9 cellular contexts compared by ENCODE assay signal in genomic region chr9:112331676-112331955, GRCh38. TPM values are rescaled to one million over a fixed set of nuclear protein-coding genes. Genes with fewer than 3 reads are reported as not detected.
DNase-seq lines count a peak whose midpoint lies in the region; TF ChIP-seq lines count a peak whose summit lies in the region.
"Had no signal": no experiment of that assay in that cellular context is flagged by ENCODE, and none has a peak within 500 bp of the region (broad histone marks: within the 10 kb centered on the region; RNA-seq: fewer than 3 reads in every experiment).

No MANE protein-coding gene starts in this region.

- H2AFZ ChIP-seq in neural progenitor cell (replicated peaks): no peak overlapping the region

- TF ChIP-seq CTCF in NB4 (IDR thresholded peaks at IDR 0.05; ENCODE audit: low read depth, low read length) (no peak), colonic mucosa (IDR thresholded peaks at IDR 0.05) (no peak), neural progenitor cell (IDR thresholded peaks at IDR 0.05) (no peak)

- peaks cover 37% of the 10 kb centered on the region for H4K20me1 ChIP-seq in neural progenitor cell (ENCODE audit: low read depth)

- no peak overlapping the region for H3K27ac Mint-ChIP-seq in neural progenitor cell

- TF ChIP-seq POLR2A in NB4 (IDR thresholded peaks at IDR 0.05; ENCODE audit: extremely low read depth, insufficient read length): no peak

- intact Hi-C loops in colonic mucosa (cut with DNase I): loop anchor here (10.0 kb wide), 1 partner anchor 157 kb away; the partner anchor contains the start of gene SUSD1

- H3K9me3 ChIP-seq in colonic mucosa: no peaks in the 10 kb centered on the region
- H3K9me3 ChIP-seq in neural progenitor cell (ENCODE audit: low read depth): no peaks in the 10 kb centered on the region

- peak overlapping the region in 1 of 2 donors; percentile 86 for H3K9ac ChIP-seq in colonic mucosa (ENCODE audit: low read depth in 2 of 2, low read length in 2 of 2)
- peak overlapping the region; percentile 51 for H3K9ac ChIP-seq in neural progenitor cell

- H3K27me3 Mint-ChIP-seq in neural progenitor cell (ENCODE audit: insufficient read depth, low read depth): peaks cover 4% of the 10 kb centered on the region

- DNase-seq in ELR (ENCODE audit: low read depth) (peak; percentile 14), NB4 (ENCODE audit: low read depth) (no peak), colonic mucosa (no peak), neural progenitor cell (ENCODE audit: low spot score) (no peak), DMS114 treated with DMSO at 0.1 percent for 48 hours (lab: John Stamatoyannopoulos, UW; ENCODE audit: unreplicated experiment) (no peak), NCI-H146 (lab: John Stamatoyannopoulos, UW) (no peak)
- DNase-seq in activated CD4-positive, alpha-beta T cell treated with anti-CD3 and anti-CD28 coated beads, Interleukin-2, amount 50 U/mL, for 4 hours: no peak
- no peak for DNase-seq in stimulated activated naive CD4-positive, alpha-beta T cell (lab: John Stamatoyannopoulos, UW)
- DNase-seq: midbrain had no signal

- peaks cover 17% of the 10 kb centered on the region for H3K4me1 Mint-ChIP-seq in neural progenitor cell

- peaks cover 4% of the 10 kb centered on the region for H3K4me1 ChIP-seq in colonic mucosa
- H3K4me1 ChIP-seq in neural progenitor cell: peaks cover 20% of the 10 kb centered on the region

- H3K27ac ChIP-seq in colonic mucosa (no peak overlapping the region), neural progenitor cell (no peak overlapping the region)

- no peaks in the 10 kb centered on the region for H3K9me3 Mint-ChIP-seq in neural progenitor cell

- H3F3A ChIP-seq in neural progenitor cell (ENCODE audit: low read depth): peaks cover 27% of the 10 kb centered on the region

- peaks cover 62% of the 10 kb centered on the region for H3K79me2 ChIP-seq in neural progenitor cell (ENCODE audit: low read depth)

- H3K36me3 ChIP-seq in colonic mucosa (no peaks in the 10 kb centered on the region), neural progenitor cell (no peaks in the 10 kb centered on the region)

- no peaks in the 10 kb centered on the region for H3K36me3 Mint-ChIP-seq in neural progenitor cell

- H3K4me3 ChIP-seq in NB4 (ENCODE audit: low read depth, low read length) (peak overlapping the region; percentile 73), colonic mucosa (peak overlapping the region; percentile 95), neural progenitor cell (peak overlapping the region; percentile 83)

- peak overlapping the region; percentile 97 for H3K4me3 Mint-ChIP-seq in neural progenitor cell

- H3K27me3 ChIP-seq in colonic mucosa (no peaks in the 10 kb centered on the region), neural progenitor cell (no peaks in the 10 kb centered on the region)

- peak overlapping the region; percentile 99 for H3K4me2 ChIP-seq in neural progenitor cell

RNA-seq across cellular contexts. Expression of gene PTBP3, which starts 1.8 kb away (rescaled TPM):
- total RNA-seq in colonic mucosa (100 to 1,000 TPM; 137 to 168 TPM), neural progenitor cell (ENCODE audit: low replicate concordance) (84.7 and 85.3 TPM in 2 replicates)

RNA-seq across cellular contexts. Expression of gene HSDL2, which starts 48.3 kb away (rescaled TPM):
- total RNA-seq in colonic mucosa: 10 to 100 TPM; 45.4 to 48.9 TPM
- total RNA-seq in neural progenitor cell (ENCODE audit: low replicate concordance): 14.5 and 23.8 TPM in 2 replicates
